ENCODE assay signal across 29 cellular contexts in the genomic region with DNA sequence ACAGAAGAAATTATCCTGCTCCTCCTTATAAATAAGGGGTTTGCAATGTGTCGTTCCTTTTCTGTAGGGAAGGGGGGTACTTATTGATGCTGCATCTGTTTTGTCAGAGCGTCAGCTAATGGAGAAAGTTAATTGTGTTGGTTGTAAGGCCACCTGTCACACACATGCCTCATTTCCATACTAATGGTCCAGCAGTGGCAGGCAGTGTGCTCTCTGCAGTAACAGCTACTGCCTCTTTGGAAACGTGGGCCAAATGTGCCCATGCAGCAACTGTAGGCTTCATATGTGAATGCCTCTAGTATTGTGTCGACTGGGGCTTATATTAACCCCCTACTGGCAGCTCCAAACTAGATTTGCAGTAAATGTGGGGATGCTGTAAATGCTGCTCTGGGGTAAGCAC. TPM values are rescaled to one million over a fixed set of nuclear protein-coding genes. Genes with fewer than 3 reads are reported as not detected.
DNase-seq lines count a peak whose midpoint lies in the region; ATAC-seq and TF ChIP-seq lines count a peak whose summit lies in the region.
"Had no signal": no experiment of that assay in that cellular context is flagged by ENCODE, and none has a peak within 500 bp of the region (broad histone marks: within the 10 kb centered on the region; RNA-seq: fewer than 3 reads in every experiment).

No MANE protein-coding gene starts in this region.

- H3K4me1 Mint-ChIP-seq in brain = peaks cover 23% of the 10 kb centered on the region
- H3K4me1 Mint-ChIP-seq: activated naive CD8-positive, alpha-beta T cell treated with anti-CD3 and anti-CD28 coated beads, Interleukin-2, amount 10 ng/mL, durations not matched to agents 7 days and 5 days; memory B cell; nephron; stimulated activated naive B cell treated with anti-CD40 and anti-IgM and Interleukin-4, amounts not matched to agents 10 μg/mL and 1 μg/mL and 100 μg/mL, for 72 hours had no signal

- no peaks in the 10 kb centered on the region for H3F3A ChIP-seq in GM23248 (ENCODE audit: insufficient read depth)

- H3K27me3 ChIP-seq in GM23248 (replicated peaks; ENCODE audit: insufficient read depth) = 0 out of 2 replicates have a peak, but pooled peaks cover 4% of the 10 kb centered on the region

- H3K9me3 ChIP-seq in GM23248 (ENCODE audit: low read depth) = no peaks in the 10 kb centered on the region
- H3K9me3 ChIP-seq: SK-N-SH had no signal

- no peaks in the 10 kb centered on the region for H3K36me3 ChIP-seq in GM23248 (ENCODE audit: low read depth)

- H3K4me3 ChIP-seq in GM23248 = no peak overlapping the region
- H3K4me3 ChIP-seq: K562 had no signal

- no peak overlapping the region for H3K4me2 ChIP-seq in GM23248 (ENCODE audit: unreplicated experiment)
- H3K4me2 ChIP-seq: SK-N-SH had no signal

- no peak overlapping the region for H3K9ac ChIP-seq in GM23248
- H3K9ac ChIP-seq: SK-N-SH had no signal

- no peak overlapping the region for H2AFZ ChIP-seq in GM23248

- H3K36me3 Mint-ChIP-seq in brain = peaks cover 4% of the 10 kb centered on the region
- H3K36me3 Mint-ChIP-seq: activated naive CD8-positive, alpha-beta T cell treated with anti-CD3 and anti-CD28 coated beads, Interleukin-2, amount 10 ng/mL, durations not matched to agents 7 days and 5 days; memory B cell; stimulated activated naive B cell treated with anti-CD40 and anti-IgM and Interleukin-4, amounts not matched to agents 10 μg/mL and 1 μg/mL and 100 μg/mL, for 72 hours had no signal

- H3K79me2 ChIP-seq in GM23248 (ENCODE audit: insufficient read depth) = no peaks in the 10 kb centered on the region

- H3K4me3 Mint-ChIP-seq in brain = peak overlapping the region in 1 of 5 experiments; percentile 52
- H3K4me3 Mint-ChIP-seq: activated naive CD8-positive, alpha-beta T cell treated with anti-CD3 and anti-CD28 coated beads, Interleukin-2, amount 10 ng/mL, durations not matched to agents 7 days and 5 days; memory B cell; nephron; stimulated activated naive B cell treated with anti-CD40 and anti-IgM and Interleukin-4, amounts not matched to agents 10 μg/mL and 1 μg/mL and 100 μg/mL, for 72 hours had no signal

- 5 to 8% methylated on average over 4 of the region's 4 CpGs for WGBS in GM23248 (ENCODE audit: low coverage in 1 of 2, low lambda C conversion rate in 2 of 2, missing lambda C conversion rate in 2 of 2), 2 experiments

- H4K20me1 ChIP-seq in GM23248 (ENCODE audit: insufficient read depth) = no peaks in the 10 kb centered on the region

- peak; percentile 8 for DNase-seq in COLO668 (lab: John Stamatoyannopoulos, UW; ENCODE audit: unreplicated experiment)
- DNase-seq in NCI-H1417 (lab: John Stamatoyannopoulos, UW) = peak in 2 of 3 experiments; percentile 73 to 93
- peak; percentile 57 for DNase-seq in NCI-H345 (lab: John Stamatoyannopoulos, UW)
- no peak for DNase-seq in medulla oblongata (ENCODE audit: extremely low spot score)
- DNase-seq in GM23248 = no peak
- DNase-seq: activated CD4-positive, alpha-beta T cell treated with anti-CD3 and anti-CD28 coated beads, Interleukin-2, amount 50 U/mL, for 48 hours; activated gamma-delta T cell treated with Interleukin-2 at 50 U/mL for 16 hours; activated naive CD8-positive, alpha-beta T cell treated with anti-CD3 and anti-CD28 coated beads, Interleukin-2, amount 10 ng/mL, durations not matched to agents 7 days and 5 days; activated T-cell treated with anti-CD3 and anti-CD28 coated beads, Interleukin-2, amount 50 U/mL, for 48 hours; aorta; effector CD4-positive, alpha-beta T cell; left colon; NCI-H1092 treated with DMSO at 0.1 percent for 48 hours; NK-92 treated with Interleukin-12 subunit alpha and Interleukin-12 subunit beta, amount 100 ng/mL, for 24 hours; SK-N-SH; stimulated activated naive B cell treated with anti-CD40 and anti-IgM and Interleukin-4, amounts not matched to agents 10 μg/mL and 1 μg/mL and 100 μg/mL, for 72 hours had no signal

- no peak for TF ChIP-seq CTCF in brain (conservative IDR thresholded peaks at IDR 0.05)

- H3K27ac Mint-ChIP-seq in brain = peak overlapping the region in 3 of 5 experiments; percentile 48 to 65 (median 63)
- H3K27ac Mint-ChIP-seq: activated naive CD8-positive, alpha-beta T cell treated with anti-CD3 and anti-CD28 coated beads, Interleukin-2, amount 10 ng/mL, durations not matched to agents 7 days and 5 days; memory B cell; nephron; stimulated activated naive B cell treated with anti-CD40 and anti-IgM and Interleukin-4, amounts not matched to agents 10 μg/mL and 1 μg/mL and 100 μg/mL, for 72 hours had no signal

- peaks cover 0 to 6% (median 4%) of the 10 kb centered on the region in 5 experiments for H3K9me3 Mint-ChIP-seq in brain
- H3K9me3 Mint-ChIP-seq: activated naive CD8-positive, alpha-beta T cell treated with anti-CD3 and anti-CD28 coated beads, Interleukin-2, amount 10 ng/mL, durations not matched to agents 7 days and 5 days; memory B cell; nephron; stimulated activated naive B cell treated with anti-CD40 and anti-IgM and Interleukin-4, amounts not matched to agents 10 μg/mL and 1 μg/mL and 100 μg/mL, for 72 hours had no signal

- ATAC-seq in HG02798 (IDR thresholded peaks at IDR 0.05; ENCODE audit: poor library complexity, unreplicated experiment) (no peak), GM18502 (IDR thresholded peaks at IDR 0.05; ENCODE audit: poor library complexity, unreplicated experiment) (no peak)
- ATAC-seq: activated CD4-positive, CD25-positive, alpha-beta regulatory T cell treated with anti-CD3 and anti-CD28 coated beads, Interleukin-2, amount 50 U/mL, for 24 hours; K562; left colon; stimulated activated naive B cell treated with anti-CD40 and anti-IgM and Interleukin-4, amounts not matched to agents 10 μg/mL and 1 μg/mL and 100 μg/mL, for 72 hours had no signal

- no peaks in the 10 kb centered on the region for H3K4me1 ChIP-seq in GM23248 (ENCODE audit: insufficient read depth)

- in situ Hi-C loops in GM23248 (cut with MboI) = no loop called here

- H3K27me3 Mint-ChIP-seq in brain = peaks cover 8% of the 10 kb centered on the region

- H3K27ac ChIP-seq in GM23248 = no peak overlapping the region
- H3K27ac ChIP-seq: epithelial cell of prostate had no signal

- H3K9me2 ChIP-seq in GM23248 (ENCODE audit: insufficient read depth) = no peaks in the 10 kb centered on the region
- H3K9me2 ChIP-seq: SK-N-SH had no signal

RNA-seq across cellular contexts. Expression of gene OLIG3, which starts 56.3 kb away (rescaled TPM):
- polyA plus RNA-seq in brain (ENCODE audit: insufficient read depth, low read depth, low replicate concordance) = not detected
- total RNA-seq in GM23248 (2014; rRNA removed; shearing (Covaris generic)) = not detected in 2 replicates
- polyA plus RNA-seq in GM23248 (2016; fragmentation: Nextera tagmentation; extraction: Ambion mirVana) = not detected in 2 replicates
- total RNA-seq: A172; activated naive CD8-positive, alpha-beta T cell treated with anti-CD3 and anti-CD28 coated beads, Interleukin-2, amount 10 ng/mL, durations not matched to agents 7 days and 5 days; aorta; Daoy; K562; left colon; osteocyte; skeletal muscle tissue; ureter had no signal
- polyA plus RNA-seq: aorta, K562, SK-N-SH had no signal

Comparison
In these comparisons a context has a peak if more than half of its experiments do, and no peak if none do; other contexts are left out.
1. DNase-seq: peak in COLO668 (single experiment), NCI-H1417 (2 of 3) and NCI-H345 (single experiment); none in medulla oblongata (single experiment) and GM23248 (single experiment).